ENCODE assay signal across 8 cellular contexts in the genomic region with DNA sequence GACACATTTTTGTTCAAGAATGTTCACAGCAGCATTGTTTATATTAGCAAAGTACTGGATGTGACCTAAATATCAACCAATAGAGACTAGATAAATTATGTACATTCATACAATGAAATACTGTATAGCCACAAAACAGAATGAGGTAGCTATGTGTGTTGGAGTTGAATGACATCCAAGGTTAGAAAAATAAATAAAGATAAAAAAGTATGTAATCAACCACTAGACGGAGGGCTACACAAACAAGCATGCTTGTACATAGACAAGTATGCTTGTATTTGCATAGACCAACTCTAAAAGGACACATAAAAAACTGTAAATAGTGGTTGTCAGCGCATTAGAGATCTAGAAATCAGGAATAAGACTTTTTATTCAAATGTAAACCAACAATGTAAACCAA. TPM values are rescaled to one million over a fixed set of nuclear protein-coding genes. Genes with fewer than 3 reads are reported as not detected.
DNase-seq lines count a peak whose midpoint lies in the region; ATAC-seq and TF ChIP-seq lines count a peak whose summit lies in the region.

No MANE protein-coding gene starts in this region.

- peaks cover 27 to 54% (median 49%) of the 10 kb centered on the region in 11 experiments for H3K9me3 ChIP-seq in BLaER1 treated with 17β-estradiol and CSF1 and Interleukin-3, amounts not matched to agents 10 nM and 100 nM (replicated peaks in 1 of 11)

- DNase-seq in LNCaP clone FGC (ENCODE audit: low read depth) (peak; percentile 72), choroid plexus epithelial cell (ENCODE audit: low read depth) (peak; percentile 41), Kasumi-1 (lab: John Stamatoyannopoulos, UW) (no peak), SKM-1 treated with dmso at 0.1 percent for 144 hours (lab: John Stamatoyannopoulos, UW; ENCODE audit: unreplicated experiment) (no peak), NCI-H2227 (lab: John Stamatoyannopoulos, UW; ENCODE audit: unreplicated experiment) (no peak)
- no peak for DNase-seq in natural killer cell treated with Interleukin-12 subunit alpha and Interleukin-12 subunit beta and Interleukin-15 and Interleukin-18, amount 100 ng/mL, for 72 hours (ENCODE audit: low spot score)

- H3K27me3 ChIP-seq in BLaER1 treated with 17β-estradiol and CSF1 and Interleukin-3, amounts not matched to agents 10 nM and 100 nM, result no peaks in the 10 kb centered on the region

- peak overlapping the region; percentile 40 to 93 for H3K27ac Mint-ChIP-seq in natural killer cell treated with Interleukin-12 subunit alpha and Interleukin-12 subunit beta and Interleukin-15 and Interleukin-18, amount 100 ng/mL, for 72 hours

- no peaks in the 10 kb centered on the region for H3K27me3 Mint-ChIP-seq in natural killer cell treated with Interleukin-12 subunit alpha and Interleukin-12 subunit beta and Interleukin-15 and Interleukin-18, amount 100 ng/mL, for 72 hours

- peak overlapping the region; percentile 86 to 100 (median 96) for H3K4me3 ChIP-seq in BLaER1 treated with 17β-estradiol and CSF1 and Interleukin-3, amounts not matched to agents 10 nM and 100 nM
- peak overlapping the region; percentile 64 for H3K4me3 ChIP-seq in LNCaP clone FGC (ENCODE audit: low read depth, low read length)
- H3K4me3 ChIP-seq in choroid plexus epithelial cell (ENCODE audit: low read depth, low read length), result peak overlapping the region; percentile 85

- H3K36me3 Mint-ChIP-seq in natural killer cell treated with Interleukin-12 subunit alpha and Interleukin-12 subunit beta and Interleukin-15 and Interleukin-18, amount 100 ng/mL, for 72 hours, result peaks cover 48% of the 10 kb centered on the region

- no peaks in the 10 kb centered on the region for H3K9me3 Mint-ChIP-seq in natural killer cell treated with Interleukin-12 subunit alpha and Interleukin-12 subunit beta and Interleukin-15 and Interleukin-18, amount 100 ng/mL, for 72 hours

- peak overlapping the region; percentile 93 for H3K4me3 Mint-ChIP-seq in natural killer cell treated with Interleukin-12 subunit alpha and Interleukin-12 subunit beta and Interleukin-15 and Interleukin-18, amount 100 ng/mL, for 72 hours

- peak overlapping the region; percentile 96 to 99 (median 99); a peak in 20 of 22 replicates for H3K9ac ChIP-seq in BLaER1 treated with 17β-estradiol and CSF1 and Interleukin-3, amounts not matched to agents 10 nM and 100 nM

- peak overlapping the region; percentile 86 to 100 (median 98); a peak in 21 of 22 replicates for H3K4me2 ChIP-seq in BLaER1 treated with 17β-estradiol and CSF1 and Interleukin-3, amounts not matched to agents 10 nM and 100 nM

- peak overlapping the region in 4 of 11 experiments; percentile 37 to 98 (median 75); a peak in 6 of 22 replicates for H3K27ac ChIP-seq in BLaER1 treated with 17β-estradiol and CSF1 and Interleukin-3, amounts not matched to agents 10 nM and 100 nM

- peaks cover 31 to 71% (median 63%) of the 10 kb centered on the region in 11 experiments for H4K20me1 ChIP-seq in BLaER1 treated with 17β-estradiol and CSF1 and Interleukin-3, amounts not matched to agents 10 nM and 100 nM

- ATAC-seq in natural killer cell treated with Interleukin-12 subunit alpha and Interleukin-12 subunit beta and Interleukin-15 and Interleukin-18, amount 100 ng/mL, for 72 hours, result no peak
- ATAC-seq in GM19395 (IDR thresholded peaks at IDR 0.05; ENCODE audit: unreplicated experiment), result no peak

- H3K4me1 Mint-ChIP-seq in natural killer cell treated with Interleukin-12 subunit alpha and Interleukin-12 subunit beta and Interleukin-15 and Interleukin-18, amount 100 ng/mL, for 72 hours (ENCODE audit: low read depth in 2 of 2), result peaks cover 59 to 70% of the 10 kb centered on the region in 2 donors

- peaks cover 17 to 43% (median 36%) of the 10 kb centered on the region in 10 experiments for H3K4me1 ChIP-seq in BLaER1 treated with 17β-estradiol and CSF1 and Interleukin-3, amounts not matched to agents 10 nM and 100 nM

- TF ChIP-seq CTCF in LNCaP clone FGC (IDR thresholded peaks at IDR 0.05; ENCODE audit: control insufficient read depth, extremely low read depth, insufficient read depth) (no peak), choroid plexus epithelial cell (conservative IDR thresholded peaks at IDR 0.05; ENCODE audit: low read depth, low read length) (peak; percentile 21)

- peaks cover 51 to 74% (median 65%) of the 10 kb centered on the region in 11 experiments for H3K36me3 ChIP-seq in BLaER1 treated with 17β-estradiol and CSF1 and Interleukin-3, amounts not matched to agents 10 nM and 100 nM

RNA-seq across cellular contexts. Expression of gene FEM1C, which starts 3.0 kb away (rescaled TPM):
- total RNA-seq in natural killer cell treated with Interleukin-12 subunit alpha and Interleukin-12 subunit beta and Interleukin-15 and Interleukin-18, amount 100 ng/mL, for 72 hours, result 10 to 100 TPM; 17.1 to 30.8 TPM

Comparison
In these comparisons a context has a peak if more than half of its experiments do, and no peak if none do; other contexts are left out.
1. DNase-seq: peak in LNCaP clone FGC (single experiment) and choroid plexus epithelial cell (single experiment); none in natural killer cell treated with Interleukin-12 subunit alpha and Interleukin-12 subunit beta and Interleukin-15 and Interleukin-18, amount 100 ng/mL, for 72 hours (single experiment), Kasumi-1 (0 of 2), SKM-1 treated with dmso at 0.1 percent for 144 hours (single experiment) and NCI-H2227 (single experiment).
2. Peak in every context shown above with its lines, with median percentiles within 50 percentile points of each other: H3K4me3 ChIP-seq.